25 cellular contexts compared by ENCODE assay signal in the genomic region with DNA sequence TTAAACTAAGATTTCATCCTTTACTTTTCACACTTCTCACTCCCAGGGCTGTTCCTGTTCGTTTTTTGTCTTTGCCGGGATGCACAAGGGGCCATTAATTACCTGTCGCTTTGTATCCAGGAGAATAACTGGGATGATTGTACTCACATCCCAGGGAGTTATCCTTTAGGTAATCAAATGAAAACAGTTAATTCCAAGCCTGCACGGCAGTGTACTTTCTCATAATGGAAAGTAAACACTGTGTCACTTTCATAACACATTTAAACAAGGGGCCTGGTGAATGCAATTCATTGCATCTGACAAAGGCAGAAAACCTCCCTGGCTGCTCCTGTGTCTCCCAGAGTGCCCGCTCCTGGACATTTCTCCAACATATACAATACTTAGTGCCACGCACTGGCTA.
"Had no signal": no experiment of that assay in that cellular context is flagged by ENCODE, and none has a peak within 500 bp of the region (broad histone marks: within the 10 kb centered on the region; RNA-seq: fewer than 3 reads in every experiment).

No MANE protein-coding gene starts in this region.

- ATAC-seq: activated CD4-positive, alpha-beta T cell treated with anti-CD3 and anti-CD28 coated beads for 36 hours; activated naive CD4-positive, alpha-beta T cell treated with anti-CD3 and anti-CD28 coated beads, Interleukin-2, amount 50 U/mL, for 72 hours; activated T-helper 17 cell treated with anti-CD3 and anti-CD28 coated beads, Interleukin-2, amount 50 U/mL, for 72 hours; left lung; naive thymus-derived CD4-positive, alpha-beta T cell; stimulated activated naive CD8-positive, alpha-beta T cell treated with anti-CD3 and anti-CD28 coated beads, Interleukin-15, amount 100 ng/mL, for 72 hours had no signal

- H3K27ac ChIP-seq: ascending aorta, coronary artery, epithelial cell of prostate, left lung, neural progenitor cell, suprapubic skin, tibial nerve had no signal

- H3K4me2 ChIP-seq: neural progenitor cell had no signal

- H3K36me3 ChIP-seq: ascending aorta, left lung, neural progenitor cell, suprapubic skin, tibial nerve had no signal

- DNase-seq: activated B cell treated with CpG ODN at 0.5 μM for 24 hours; activated CD4-positive, alpha-beta T cell treated with anti-CD3 and anti-CD28 coated beads for 36 hours; activated CD4-positive, alpha-beta T cell treated with anti-CD3 and anti-CD28 coated beads, Interleukin-2, amount 50 U/mL, for 4 hours; activated CD8-positive, alpha-beta memory T cell treated with anti-CD3 and anti-CD28 coated beads for 24 hours; activated CD8-positive, alpha-beta memory T cell treated with anti-CD3 and anti-CD28 coated beads, Interleukin-2, amount 50 U/mL, for 4 hours; activated T-cell treated with anti-CD3 and anti-CD28 coated beads, Interleukin-2, amount 50 U/mL, for 24 hours; cerebellar nuclear complex; endodermal cell; kidney; left lung; naive thymus-derived CD4-positive, alpha-beta T cell; retina; stimulated activated CD4-positive, alpha-beta T cell treated with anti-CD3 and anti-CD28 coated beads, Interleukin-4, amount 100 ng/mL, for 24 hours; stimulated activated naive CD8-positive, alpha-beta T cell treated with anti-CD3 and anti-CD28 coated beads, Interleukin-15, amount 100 ng/mL, for 72 hours had no signal

- H3K27me3 ChIP-seq: ascending aorta, left lung, neural progenitor cell, suprapubic skin, tibial nerve had no signal

- H2AFZ ChIP-seq: neural progenitor cell had no signal

- H3K9me3 ChIP-seq: left lung, suprapubic skin had no signal

- H3K9ac ChIP-seq: neural progenitor cell had no signal

- H3K4me1 ChIP-seq: ascending aorta, left lung, suprapubic skin, tibial nerve had no signal

- H3K4me3 Mint-ChIP-seq: activated B cell treated with CpG ODN at 0.5 μM for 24 hours; activated CD4-positive, alpha-beta T cell treated with anti-CD3 and anti-CD28 coated beads for 36 hours; activated T-cell treated with anti-CD3 and anti-CD28 coated beads, Interleukin-2, amount 50 U/mL, for 24 hours; activated T-helper 17 cell treated with anti-CD3 and anti-CD28 coated beads, Interleukin-2, amount 50 U/mL, for 72 hours; endodermal cell; naive thymus-derived CD4-positive, alpha-beta T cell; neural progenitor cell; stimulated activated naive CD8-positive, alpha-beta T cell treated with anti-CD3 and anti-CD28 coated beads, Interleukin-15, amount 100 ng/mL, for 72 hours; T-helper 1 cell treated with Interleukin-12 subunit alpha and Interleukin-12 subunit beta and Interleukin-4 antibody, amounts not matched to agents 30 μg/mL and 1 μg/mL, for 36 hours had no signal

- H3K36me3 Mint-ChIP-seq: naive thymus-derived CD4-positive, alpha-beta T cell; neural progenitor cell had no signal

- H3K4me1 Mint-ChIP-seq: activated B cell treated with CpG ODN at 0.5 μM for 24 hours; activated T-helper 17 cell treated with anti-CD3 and anti-CD28 coated beads, Interleukin-2, amount 50 U/mL, for 72 hours; naive thymus-derived CD4-positive, alpha-beta T cell; stimulated activated naive CD8-positive, alpha-beta T cell treated with anti-CD3 and anti-CD28 coated beads, Interleukin-15, amount 100 ng/mL, for 72 hours had no signal

- H3K4me3 ChIP-seq: ascending aorta, coronary artery, left lung, lung, neural progenitor cell, suprapubic skin, tibial nerve had no signal

- H3K9me3 Mint-ChIP-seq: activated T-cell treated with anti-CD3 and anti-CD28 coated beads, Interleukin-2, amount 50 U/mL, for 24 hours; neural progenitor cell had no signal

- H3K27ac Mint-ChIP-seq: activated B cell treated with CpG ODN at 0.5 μM for 24 hours; activated CD4-positive, alpha-beta T cell treated with anti-CD3 and anti-CD28 coated beads for 36 hours; activated naive CD4-positive, alpha-beta T cell treated with anti-CD3 and anti-CD28 coated beads, Interleukin-2, amount 50 U/mL, for 72 hours; activated T-cell treated with anti-CD3 and anti-CD28 coated beads, Interleukin-2, amount 50 U/mL, for 24 hours; activated T-helper 17 cell treated with anti-CD3 and anti-CD28 coated beads, Interleukin-2, amount 50 U/mL, for 72 hours; endodermal cell; naive thymus-derived CD4-positive, alpha-beta T cell; neural progenitor cell; stimulated activated naive CD8-positive, alpha-beta T cell treated with anti-CD3 and anti-CD28 coated beads, Interleukin-15, amount 100 ng/mL, for 72 hours; T-helper 1 cell treated with Interleukin-12 subunit alpha and Interleukin-12 subunit beta and Interleukin-4 antibody, amounts not matched to agents 30 μg/mL and 1 μg/mL, for 36 hours had no signal

- FAIRE-seq: bronchial epithelial cell, kidney had no signal
